ENCODE assay signal across 22 cellular contexts in the genomic region with DNA sequence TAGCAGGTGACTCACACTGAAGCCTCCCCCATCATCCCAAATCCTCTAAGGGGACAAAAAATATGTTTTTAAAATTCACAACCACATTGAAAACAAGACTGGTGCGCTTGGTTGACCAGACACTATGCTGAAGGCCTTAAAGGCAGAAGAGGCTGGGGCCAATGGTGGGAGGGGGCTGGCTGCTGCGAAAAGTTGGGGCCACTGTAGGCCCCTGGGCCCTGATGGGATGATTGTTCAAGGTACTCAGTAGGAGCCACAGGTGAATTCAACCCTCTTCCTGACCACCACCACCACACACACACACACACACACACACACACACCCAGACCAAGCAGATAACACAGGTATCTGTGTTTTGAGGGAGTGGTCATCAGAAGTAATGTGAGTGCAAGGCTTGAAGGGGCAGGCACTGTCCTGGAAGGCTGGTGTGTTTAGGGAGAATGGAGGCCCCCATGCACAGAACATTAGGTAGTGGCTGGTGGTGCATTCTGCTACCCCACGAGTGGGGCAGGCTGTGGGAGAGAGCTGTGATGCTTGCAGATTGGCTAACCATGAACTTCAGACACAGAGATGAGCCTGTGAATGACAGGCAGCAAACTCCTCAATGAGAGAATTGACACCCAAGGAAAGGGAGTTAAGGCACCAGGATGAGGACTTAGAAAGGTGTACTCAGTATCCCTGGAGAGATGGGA.
"Had no signal": no experiment of that assay in that cellular context is flagged by ENCODE, and none has a peak within 500 bp of the region (broad histone marks: within the 10 kb centered on the region; RNA-seq: fewer than 3 reads in every experiment).

No MANE protein-coding gene starts in this region.

- H3K27ac ChIP-seq: dorsolateral prefrontal cortex, esophagus squamous epithelium, neutrophil, pancreas, sigmoid colon, tibial artery had no signal

- H3K9me3 Mint-ChIP-seq: activated T-helper 17 cell treated with anti-CD3 and anti-CD28 coated beads, Interleukin-2, amount 50 U/mL, for 72 hours had no signal

- H3K9me3 ChIP-seq: gastrocnemius medialis, neutrophil, pancreas had no signal

- H3K27ac Mint-ChIP-seq: activated CD8-positive, alpha-beta T cell treated with anti-CD3 and anti-CD28 coated beads, Interleukin-2, amount 10 ng/mL, durations not matched to agents 7 days and 5 days; activated T-cell treated with anti-CD3 and anti-CD28 coated beads, Interleukin-2, amount 50 U/mL, for 24 hours had no signal

- ATAC-seq: activated CD8-positive, alpha-beta T cell treated with anti-CD3 and anti-CD28 coated beads, Interleukin-2, amount 10 ng/mL, durations not matched to agents 7 days and 5 days; activated T-helper 17 cell treated with anti-CD3 and anti-CD28 coated beads, Interleukin-2, amount 50 U/mL, for 72 hours; gastrocnemius medialis; left lobe of liver; naive thymus-derived CD4-positive, alpha-beta T cell; pancreas; stimulated activated naive CD8-positive, alpha-beta T cell treated with anti-CD3 and anti-CD28 coated beads, Interleukin-15, Interleukin-2, amounts not matched to agents 100 U/mL and 50 U/mL, for 24 hours had no signal

- H3K36me3 ChIP-seq: esophagus squamous epithelium, gastrocnemius medialis, neutrophil, pancreas, sigmoid colon, tibial artery had no signal

- H3K4me3 ChIP-seq: dorsolateral prefrontal cortex, esophagus squamous epithelium, gastrocnemius medialis, lung, pancreas, sigmoid colon, tibial artery had no signal

- H3K4me1 Mint-ChIP-seq: activated T-helper 17 cell treated with anti-CD3 and anti-CD28 coated beads, Interleukin-2, amount 50 U/mL, for 72 hours had no signal

- H3K27me3 Mint-ChIP-seq: activated T-cell treated with anti-CD3 and anti-CD28 coated beads, Interleukin-2, amount 50 U/mL, for 24 hours had no signal

- H3K27me3 ChIP-seq: gastrocnemius medialis, neutrophil had no signal

- H3K4me3 Mint-ChIP-seq: activated CD8-positive, alpha-beta T cell treated with anti-CD3 and anti-CD28 coated beads, Interleukin-2, amount 10 ng/mL, durations not matched to agents 7 days and 5 days; activated T-cell treated with anti-CD3 and anti-CD28 coated beads, Interleukin-2, amount 50 U/mL, for 24 hours; activated T-helper 17 cell treated with anti-CD3 and anti-CD28 coated beads, Interleukin-2, amount 50 U/mL, for 72 hours; brain; naive thymus-derived CD4-positive, alpha-beta T cell had no signal

- DNase-seq: activated CD4-positive, alpha-beta T cell treated with anti-CD3 and anti-CD28 coated beads for 1 hour; activated CD4-positive, alpha-beta T cell treated with anti-CD3 and anti-CD28 coated beads, Interleukin-2, amount 50 U/mL, for 1 hour; activated CD8-positive, alpha-beta T cell treated with anti-CD3 and anti-CD28 coated beads, Interleukin-2, amount 10 ng/mL, durations not matched to agents 7 days and 5 days; activated naive CD4-positive, alpha-beta T cell treated with Interleukin-2 at 50 U/mL for 16 hours; activated T-cell treated with anti-CD3 and anti-CD28 coated beads, Interleukin-2, amount 50 U/mL, for 24 hours; caudate nucleus; esophagus squamous epithelium; gastrocnemius medialis; naive thymus-derived CD4-positive, alpha-beta T cell; sigmoid colon; stimulated activated CD4-positive, alpha-beta T cell treated with anti-CD3 and anti-CD28 coated beads, Interleukin-4, amount 100 ng/mL, for 24 hours; stimulated activated naive CD8-positive, alpha-beta T cell treated with anti-CD3 and anti-CD28 coated beads, Interleukin-15, Interleukin-2, amounts not matched to agents 100 U/mL and 50 U/mL, for 24 hours; substantia nigra; T-helper 9 cell had no signal

- H3K4me1 ChIP-seq: gastrocnemius medialis, pancreas had no signal
